Comparison of ENCODE assay signal across 8 cellular contexts in genomic region chrX:18674788-18675735, GRCh38. TPM values are rescaled to one million over a fixed set of nuclear protein-coding genes. Genes with fewer than 3 reads are reported as not detected.
DNase-seq lines count a peak whose midpoint lies in the region; ATAC-seq lines count a peak whose summit lies in the region.

No MANE protein-coding gene starts in this region.

- peak overlapping the region; percentile 81 to 82 for H3K4me3 Mint-ChIP-seq in activated T-cell treated with anti-CD3 and anti-CD28 coated beads, Interleukin-2, amount 50 U/mL, for 72 hours
- H3K4me3 Mint-ChIP-seq in naive B cell = peak overlapping the region; percentile 76 to 94 (median 89)
- peak overlapping the region; percentile 61 for H3K4me3 Mint-ChIP-seq in stimulated activated effector memory CD8-positive, alpha-beta T cell treated with anti-CD3 and anti-CD28 coated beads, Interleukin-12 subunit alpha, Interleukin-12 subunit beta, amount 100 ng/mL, for 72 hours

- no peaks in the 10 kb centered on the region for H3K4me1 Mint-ChIP-seq in activated T-cell treated with anti-CD3 and anti-CD28 coated beads, Interleukin-2, amount 50 U/mL, for 72 hours (ENCODE audit: low read depth)
- peaks cover 11 to 13% (median 12%) of the 10 kb centered on the region in 3 donors for H3K4me1 Mint-ChIP-seq in naive B cell
- H3K4me1 Mint-ChIP-seq in stimulated activated effector memory CD8-positive, alpha-beta T cell treated with anti-CD3 and anti-CD28 coated beads, Interleukin-12 subunit alpha, Interleukin-12 subunit beta, amount 100 ng/mL, for 72 hours = peaks cover 5% of the 10 kb centered on the region

- H3K27me3 Mint-ChIP-seq in activated T-cell treated with anti-CD3 and anti-CD28 coated beads, Interleukin-2, amount 50 U/mL, for 72 hours (ENCODE audit: low read depth) = no peaks in the 10 kb centered on the region
- no peaks in the 10 kb centered on the region for H3K27me3 Mint-ChIP-seq in naive B cell

- no peaks in the 10 kb centered on the region for H3K9me3 Mint-ChIP-seq in activated T-cell treated with anti-CD3 and anti-CD28 coated beads, Interleukin-2, amount 50 U/mL, for 72 hours
- H3K9me3 Mint-ChIP-seq in naive B cell = peaks cover 0 to 5% (median 0%) of the 10 kb centered on the region in 7 donors
- no peaks in the 10 kb centered on the region for H3K9me3 Mint-ChIP-seq in stimulated activated effector memory CD8-positive, alpha-beta T cell treated with anti-CD3 and anti-CD28 coated beads, Interleukin-12 subunit alpha, Interleukin-12 subunit beta, amount 100 ng/mL, for 72 hours

- ATAC-seq in GM21367 (IDR thresholded peaks at IDR 0.05; ENCODE audit: unreplicated experiment) = peak; percentile 79
- peak; percentile 86 to 88 for ATAC-seq in activated T-cell treated with anti-CD3 and anti-CD28 coated beads, Interleukin-2, amount 50 U/mL, for 72 hours (replicated peaks in 1 of 2)
- ATAC-seq in naive B cell (ENCODE audit: low read depth in 2 of 2) = peak; percentile 75
- ATAC-seq in stimulated activated effector memory CD8-positive, alpha-beta T cell treated with anti-CD3 and anti-CD28 coated beads, Interleukin-12 subunit alpha, Interleukin-12 subunit beta, amount 100 ng/mL, for 72 hours = peak; percentile 88

- peak overlapping the region; percentile 90 for H3K27ac Mint-ChIP-seq in activated T-cell treated with anti-CD3 and anti-CD28 coated beads, Interleukin-2, amount 50 U/mL, for 72 hours
- H3K27ac Mint-ChIP-seq in naive B cell = peak overlapping the region; percentile 72 to 99 (median 95)
- peak overlapping the region; percentile 94 for H3K27ac Mint-ChIP-seq in stimulated activated effector memory CD8-positive, alpha-beta T cell treated with anti-CD3 and anti-CD28 coated beads, Interleukin-12 subunit alpha, Interleukin-12 subunit beta, amount 100 ng/mL, for 72 hours

- H3K36me3 Mint-ChIP-seq in activated T-cell treated with anti-CD3 and anti-CD28 coated beads, Interleukin-2, amount 50 U/mL, for 72 hours (ENCODE audit: insufficient read depth in 2 of 2) = no peaks in the 10 kb centered on the region
- no peaks in the 10 kb centered on the region for H3K36me3 Mint-ChIP-seq in naive B cell
- peaks cover 22% of the 10 kb centered on the region for H3K36me3 Mint-ChIP-seq in stimulated activated effector memory CD8-positive, alpha-beta T cell treated with anti-CD3 and anti-CD28 coated beads, Interleukin-12 subunit alpha, Interleukin-12 subunit beta, amount 100 ng/mL, for 72 hours

- DNase-seq in DMS 273 treated with DMSO at 0.1 percent for 48 hours (lab: John Stamatoyannopoulos, UW) (peak; percentile 25), HT-29 (ENCODE audit: low spot score) (peak; percentile 86), OCI-M1 (lab: John Stamatoyannopoulos, UW) (peak; percentile 88), fibroblast of gingiva (ENCODE audit: low read depth) (peak; percentile 54), naive B cell (peak; percentile 87)
- peak; percentile 78 to 84 for DNase-seq in activated T-cell treated with anti-CD3 and anti-CD28 coated beads, Interleukin-2, amount 50 U/mL, for 72 hours
- DNase-seq in stimulated activated effector memory CD8-positive, alpha-beta T cell treated with anti-CD3 and anti-CD28 coated beads, Interleukin-12 subunit alpha, Interleukin-12 subunit beta, amount 100 ng/mL, for 72 hours (ENCODE audit: low spot score in 2 of 2) = peak; percentile 77 to 89

RNA-seq across cellular contexts. Expression of gene RS1, which starts 3.2 kb away (rescaled TPM):
- total RNA-seq in HT-29 (2014; rRNA removed; shearing (Covaris generic)) = not detected in 2 replicates
- not detected for total RNA-seq in activated T-cell treated with anti-CD3 and anti-CD28 coated beads, Interleukin-2, amount 50 U/mL, for 72 hours
- polyA plus RNA-seq in naive B cell (ENCODE audit: low read depth in 6 of 6) = under 1 TPM in 1 of 6 donors, not detected in 5; 0.09 TPM

RNA-seq across cellular contexts. Expression of gene PPEF1, which starts 32.4 kb away (rescaled TPM):
- total RNA-seq in HT-29 (2014; rRNA removed; shearing (Covaris generic)) = not detected in 2 replicates
- under 1 TPM; 0.74 to 0.97 TPM for total RNA-seq in activated T-cell treated with anti-CD3 and anti-CD28 coated beads, Interleukin-2, amount 50 U/mL, for 72 hours
- polyA plus RNA-seq in naive B cell (ENCODE audit: low read depth in 6 of 6) = under 1 TPM in 1 of 6 donors, not detected in 5; 0.74 TPM

Comparison
In these comparisons a context has a peak if more than half of its experiments do, and no peak if none do; other contexts are left out.
1. Peak in every context shown above with its lines: DNase-seq and ATAC-seq.
2. DNase-seq: peak in every context shown above with its lines; median percentile 88 in OCI-M1; 87 in naive B cell; 86 in HT-29; 83 in stimulated activated effector memory CD8-positive, alpha-beta T cell treated with anti-CD3 and anti-CD28 coated beads, Interleukin-12 subunit alpha, Interleukin-12 subunit beta, amount 100 ng/mL, for 72 hours; 81 in activated T-cell treated with anti-CD3 and anti-CD28 coated beads, Interleukin-2, amount 50 U/mL, for 72 hours; 54 in fibroblast of gingiva; 25 in DMS 273 treated with DMSO at 0.1 percent for 48 hours.